In the genomic region with DNA sequence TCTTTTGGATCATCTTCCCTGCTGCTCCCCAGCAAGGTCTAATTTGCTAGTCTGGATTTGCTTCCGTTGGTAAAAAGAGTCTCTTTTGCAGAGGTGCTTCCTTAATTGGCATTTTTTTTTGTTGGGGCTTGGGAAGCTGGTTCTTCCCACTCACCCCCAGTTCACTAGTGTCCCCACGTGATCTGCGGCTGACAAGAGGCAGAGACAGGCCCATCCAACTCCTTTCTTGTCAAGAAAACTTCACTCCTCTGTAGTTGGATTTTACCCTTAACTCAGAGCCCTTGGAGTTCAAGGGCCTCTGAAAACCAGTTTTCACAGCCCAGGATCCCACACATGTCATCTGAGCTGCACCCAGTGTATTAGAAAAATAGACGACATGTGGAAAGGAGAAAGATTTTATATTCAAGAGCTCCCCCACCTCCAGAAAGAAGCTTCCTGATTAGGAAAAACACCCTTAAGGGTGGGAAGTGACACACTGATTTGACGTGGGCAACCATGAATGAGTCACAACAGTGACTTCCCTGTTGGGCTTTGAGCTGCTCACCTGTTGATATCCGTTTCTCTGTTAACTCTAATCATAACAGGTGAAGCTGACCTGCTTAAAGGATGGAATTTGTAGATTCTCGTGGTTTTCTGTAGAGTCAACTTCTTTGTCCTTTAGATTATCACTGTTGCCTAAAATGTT, we compare ENCODE assay signal across 24 cellular contexts.
DNase-seq lines count a peak whose midpoint lies in the region; ATAC-seq and TF ChIP-seq lines count a peak whose summit lies in the region.
"Had no signal": no experiment of that assay in that cellular context is flagged by ENCODE, and none has a peak within 500 bp of the region (broad histone marks: within the 10 kb centered on the region; RNA-seq: fewer than 3 reads in every experiment).

No MANE protein-coding gene starts in this region.

- ATAC-seq in right lobe of liver, result no peak
- ATAC-seq: activated CD8-positive, alpha-beta memory T cell treated with anti-CD3 and anti-CD28 coated beads, Interleukin-2, amount 10 ng/mL, durations not matched to agents 7 days and 5 days; activated T-cell treated with anti-CD3 and anti-CD28 coated beads, Interleukin-2, amount 50 U/mL, for 72 hours; stimulated activated effector memory CD8-positive, alpha-beta T cell treated with anti-CD3 and anti-CD28 coated beads, Interleukin-12 subunit alpha, Interleukin-12 subunit beta, amount 100 ng/mL, for 72 hours had no signal

- H3K4me1 Mint-ChIP-seq in type B pancreatic cell (ENCODE audit: unreplicated experiment), result peaks cover 11% of the 10 kb centered on the region
- H3K4me1 Mint-ChIP-seq: activated CD8-positive, alpha-beta memory T cell treated with anti-CD3 and anti-CD28 coated beads, Interleukin-2, amount 10 ng/mL, durations not matched to agents 7 days and 5 days; activated naive CD4-positive, alpha-beta T cell treated with anti-CD3 and anti-CD28 coated beads, Interleukin-2, amount 50 U/mL, for 24 hours; B cell; stimulated activated effector memory CD8-positive, alpha-beta T cell treated with anti-CD3 and anti-CD28 coated beads, Interleukin-12 subunit alpha, Interleukin-12 subunit beta, amount 100 ng/mL, for 72 hours had no signal

- H3K36me3 ChIP-seq in BLaER1, result peaks cover 28% of the 10 kb centered on the region
- no peaks in the 10 kb centered on the region for H3K36me3 ChIP-seq in SJCRH30
- H3K36me3 ChIP-seq in right lobe of liver, result no peaks in the 10 kb centered on the region
- H3K36me3 ChIP-seq: MG63, spleen had no signal

- no peak overlapping the region for H3K4me3 Mint-ChIP-seq in type B pancreatic cell
- H3K4me3 Mint-ChIP-seq: activated CD8-positive, alpha-beta memory T cell treated with anti-CD3 and anti-CD28 coated beads, Interleukin-2, amount 10 ng/mL, durations not matched to agents 7 days and 5 days; activated naive CD4-positive, alpha-beta T cell treated with anti-CD3 and anti-CD28 coated beads, Interleukin-2, amount 50 U/mL, for 24 hours; activated T-cell treated with anti-CD3 and anti-CD28 coated beads, Interleukin-2, amount 50 U/mL, for 72 hours; B cell; stimulated activated effector memory CD8-positive, alpha-beta T cell treated with anti-CD3 and anti-CD28 coated beads, Interleukin-12 subunit alpha, Interleukin-12 subunit beta, amount 100 ng/mL, for 72 hours; T-helper 2 cell treated with Interferon-gamma antibody and Interleukin-4, amounts not matched to agents 5 μg/mL and 100 μg/mL, for 36 hours had no signal

- no peak overlapping the region for H3K27ac Mint-ChIP-seq in type B pancreatic cell
- H3K27ac Mint-ChIP-seq: activated CD8-positive, alpha-beta memory T cell treated with anti-CD3 and anti-CD28 coated beads, Interleukin-2, amount 10 ng/mL, durations not matched to agents 7 days and 5 days; activated naive CD4-positive, alpha-beta T cell treated with anti-CD3 and anti-CD28 coated beads, Interleukin-2, amount 50 U/mL, for 24 hours; activated T-cell treated with anti-CD3 and anti-CD28 coated beads, Interleukin-2, amount 50 U/mL, for 72 hours; B cell; stimulated activated effector memory CD8-positive, alpha-beta T cell treated with anti-CD3 and anti-CD28 coated beads, Interleukin-12 subunit alpha, Interleukin-12 subunit beta, amount 100 ng/mL, for 72 hours; T-helper 2 cell treated with Interferon-gamma antibody and Interleukin-4, amounts not matched to agents 5 μg/mL and 100 μg/mL, for 36 hours had no signal

- DNase-seq in HT-29 (ENCODE audit: low spot score) (peak; percentile 25), SJCRH30 (peak; percentile 6 to 46), kidney tubule cell (ENCODE audit: low spot score) (peak; percentile 72), right lobe of liver (no peak), type B pancreatic cell (ENCODE audit: extremely low spot score, unreplicated experiment) (no peak), cerebellar cortex (ENCODE audit: low spot score) (no peak)
- no peak for DNase-seq in activated effector memory CD4-positive, alpha-beta T cell treated with anti-CD3 and anti-CD28 coated beads, Interleukin-2, amount 50 U/mL, for 16 hours
- DNase-seq: activated CD4-positive, alpha-beta T cell treated with anti-CD3 and anti-CD28 coated beads, Interleukin-2, amount 50 U/mL, for 1 hour; activated CD8-positive, alpha-beta memory T cell treated with anti-CD3 and anti-CD28 coated beads, Interleukin-2, amount 10 ng/mL, durations not matched to agents 7 days and 5 days; activated T-cell treated with anti-CD3 and anti-CD28 coated beads, Interleukin-2, amount 50 U/mL, for 72 hours; COR-L47; dermis blood vessel endothelial cell; EL; HCEC 1CT; MG63; NCI-H524 treated with DMSO at 0.1 percent for 48 hours; spleen; stimulated activated CD4-positive, alpha-beta T cell treated with anti-CD3 and anti-CD28 coated beads, Interleukin-2, amount 100 ng/mL, for 48 hours; substantia nigra had no signal

- 24% methylated on average over 7 of the region's 7 CpGs for WGBS in right lobe of liver (ENCODE audit: insufficient coverage, low coverage, low lambda C conversion rate, missing lambda C conversion rate)

- H3K27me3 ChIP-seq in BLaER1, result no peaks in the 10 kb centered on the region
- no peaks in the 10 kb centered on the region for H3K27me3 ChIP-seq in SJCRH30
- no peaks in the 10 kb centered on the region for H3K27me3 ChIP-seq in right lobe of liver
- H3K27me3 ChIP-seq: MG63, spleen had no signal

- no peaks in the 10 kb centered on the region for H4K20me1 ChIP-seq in BLaER1

- H3K27ac ChIP-seq in BLaER1 (peak overlapping the region; percentile 94), SJCRH30 (peak overlapping the region; percentile 21; the same call in 1 of the 2 replicates), right lobe of liver (no peak overlapping the region)
- H3K27ac ChIP-seq: spleen had no signal

- H3K36me3 Mint-ChIP-seq in type B pancreatic cell, result no peaks in the 10 kb centered on the region
- H3K36me3 Mint-ChIP-seq: activated CD8-positive, alpha-beta memory T cell treated with anti-CD3 and anti-CD28 coated beads, Interleukin-2, amount 10 ng/mL, durations not matched to agents 7 days and 5 days; activated naive CD4-positive, alpha-beta T cell treated with anti-CD3 and anti-CD28 coated beads, Interleukin-2, amount 50 U/mL, for 24 hours; stimulated activated effector memory CD8-positive, alpha-beta T cell treated with anti-CD3 and anti-CD28 coated beads, Interleukin-12 subunit alpha, Interleukin-12 subunit beta, amount 100 ng/mL, for 72 hours had no signal

- no peaks in the 10 kb centered on the region for H3K27me3 Mint-ChIP-seq in type B pancreatic cell
- H3K27me3 Mint-ChIP-seq: activated CD8-positive, alpha-beta memory T cell treated with anti-CD3 and anti-CD28 coated beads, Interleukin-2, amount 10 ng/mL, durations not matched to agents 7 days and 5 days; activated naive CD4-positive, alpha-beta T cell treated with anti-CD3 and anti-CD28 coated beads, Interleukin-2, amount 50 U/mL, for 24 hours; B cell had no signal

- H3K9me3 ChIP-seq in BLaER1 (peaks cover 41% of the 10 kb centered on the region), SJCRH30 (replicated peaks) (peaks cover under 1% of the 10 kb centered on the region; the same call in 1 of the 2 replicates), right lobe of liver (no peaks in the 10 kb centered on the region)

- TF ChIP-seq POLR2A in right lobe of liver (IDR thresholded peaks at IDR 0.05), result no peak

- peak overlapping the region; percentile 79 for H3K9ac ChIP-seq in BLaER1

- H3K4me1 ChIP-seq in BLaER1, result peaks cover 37% of the 10 kb centered on the region
- peaks cover 12% of the 10 kb centered on the region for H3K4me1 ChIP-seq in SJCRH30
- H3K4me1 ChIP-seq in right lobe of liver, result peaks cover 0 to 4% (median 0%) of the 10 kb centered on the region in 4 donors
- H3K4me1 ChIP-seq: spleen had no signal

- TF ChIP-seq CTCF in right lobe of liver (IDR thresholded peaks at IDR 0.05) (no peak), type B pancreatic cell (conservative IDR thresholded peaks at IDR 0.05) (no peak)

- intact Hi-C loops in right lobe of liver (cut with DNase I), result no loop called here

- H3K4me2 ChIP-seq in BLaER1, result peak overlapping the region; percentile 93

- H3K4me3 ChIP-seq in BLaER1 (peak overlapping the region; percentile 68), SJCRH30 (no peak overlapping the region), right lobe of liver (no peak overlapping the region)
- H3K4me3 ChIP-seq: MG63, spleen had no signal

- H3K9me3 Mint-ChIP-seq in type B pancreatic cell, result peaks cover 7% of the 10 kb centered on the region

Comparison
In these comparisons a context has a peak if more than half of its experiments do, and no peak if none do; other contexts are left out.
1. H3K27ac ChIP-seq: peak in BLaER1 (single experiment) and SJCRH30 (single experiment); none in right lobe of liver (0 of 3).
2. DNase-seq: peak in HT-29 (single experiment), SJCRH30 (2 of 2) and kidney tubule cell (single experiment); none in right lobe of liver (0 of 3), activated effector memory CD4-positive, alpha-beta T cell treated with anti-CD3 and anti-CD28 coated beads, Interleukin-2, amount 50 U/mL, for 16 hours (single experiment), type B pancreatic cell (single experiment) and cerebellar cortex (single experiment).